Comparison of ENCODE assay signal across 10 cellular contexts in the genomic region with DNA sequence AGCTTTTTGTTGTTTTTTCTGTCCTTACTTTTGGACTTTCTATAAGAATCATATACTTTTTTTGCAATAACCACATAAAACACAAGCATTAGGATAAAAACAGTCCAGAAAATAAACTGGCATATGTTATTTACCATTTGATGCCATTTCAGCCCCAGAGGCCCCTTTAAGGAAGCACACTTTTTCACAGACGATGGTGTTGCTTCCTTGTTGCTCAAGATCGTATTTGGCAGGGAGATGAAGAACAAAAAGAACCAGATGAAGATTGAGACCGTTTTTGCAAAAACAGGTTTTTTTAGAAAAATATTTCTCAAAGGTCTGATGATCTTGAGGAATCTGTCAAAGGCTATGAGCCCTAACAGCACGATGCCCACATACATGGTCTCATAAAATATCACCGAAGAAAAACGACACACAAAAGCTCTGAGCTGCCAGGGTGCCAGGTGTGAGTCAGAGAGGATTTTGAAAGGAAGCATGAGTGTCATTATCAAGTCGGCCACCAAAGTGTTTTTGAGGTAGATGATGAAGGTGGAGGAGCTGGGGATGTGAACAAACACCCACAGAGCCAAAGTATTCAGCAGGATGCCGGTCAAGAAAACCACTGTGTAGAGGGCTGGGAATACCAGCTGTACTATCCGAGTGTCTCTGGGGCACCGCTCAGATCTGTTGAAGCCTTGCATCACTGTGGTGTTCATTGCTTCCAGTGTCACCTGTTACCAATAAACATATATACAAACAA. TPM values are rescaled to one million over a fixed set of nuclear protein-coding genes. Genes with fewer than 3 reads are reported as not detected.
DNase-seq lines count a peak whose midpoint lies in the region; ATAC-seq and TF ChIP-seq lines count a peak whose summit lies in the region.
"Had no signal": no experiment of that assay in that cellular context is flagged by ENCODE, and none has a peak within 500 bp of the region (broad histone marks: within the 10 kb centered on the region; RNA-seq: fewer than 3 reads in every experiment).

No MANE protein-coding gene starts in this region.

- H3K27ac Mint-ChIP-seq in Calu3 (ENCODE audit: unreplicated experiment) = peak overlapping the region; percentile 46

- DNase-seq in Calu3 (peak; percentile 24), MV-4-11 (lab: John Stamatoyannopoulos, UW) (peak; percentile 22), breast epithelium (ENCODE audit: low spot score in 2 of 2) (peak in 1 of 2 donors; percentile 22), NCI-H526 treated with DMSO at 0.1 percent for 48 hours (lab: John Stamatoyannopoulos, UW) (no peak), iPS-NIHi7 (ENCODE audit: extremely low spot score) (no peak), NCI-H146 treated with DMSO at 0.1 percent for 48 hours (lab: John Stamatoyannopoulos, UW; ENCODE audit: unreplicated experiment) (no peak)

- peak overlapping the region; percentile 16 to 27 for H3K27ac ChIP-seq in breast epithelium

- CTCF ChIA-PET in Calu3 (lab: Charles Lee) = interaction anchor here (0.6 to 2.1 kb wide), 14 partner anchors 12 to 1937 kb away, joined by 3 to 27 read pairs (median 4); a partner anchor contains a TSS

- H3K4me3 ChIP-seq in breast epithelium (peak overlapping the region; percentile 19 to 39 (median 34)), mucosa of stomach (ENCODE audit: low read length) (no peak overlapping the region)

- peaks cover 10% of the 10 kb centered on the region for H3K4me1 Mint-ChIP-seq in Calu3 (ENCODE audit: low read depth, unreplicated experiment)

- H3K36me3 ChIP-seq in breast epithelium (no peaks in the 10 kb centered on the region), mucosa of stomach (ENCODE audit: control insufficient read depth, insufficient read depth, low read length) (no peaks in the 10 kb centered on the region)

- intact Hi-C loops in Calu3 (cut with micrococcal nuclease; ENCODE audit: unreplicated experiment) (no loop called here), breast epithelium (cut with DNase I; ENCODE audit: low total_unique reads) (loop anchor here (10.0 kb wide), 1 partner anchor 1156 kb away; no protein-coding TSS in a partner anchor)

- no peaks in the 10 kb centered on the region for H3K36me3 Mint-ChIP-seq in Calu3 (ENCODE audit: insufficient read depth, unreplicated experiment)

- H3K27me3 Mint-ChIP-seq in Calu3 (ENCODE audit: unreplicated experiment) = no peaks in the 10 kb centered on the region

- TF ChIP-seq CTCF in Calu3 (IDR thresholded peaks at IDR 0.05; ENCODE audit: unreplicated experiment) (no peak), breast epithelium (IDR thresholded peaks at IDR 0.05) (no peak)

- no peaks in the 10 kb centered on the region for H3K9me3 Mint-ChIP-seq in Calu3 (ENCODE audit: low read depth, unreplicated experiment)

- no peaks in the 10 kb centered on the region for H3K27me3 ChIP-seq in breast epithelium
- no peaks in the 10 kb centered on the region for H3K27me3 ChIP-seq in mucosa of stomach (ENCODE audit: control insufficient read depth, insufficient read depth, low read length)

- H3K9me3 ChIP-seq in breast epithelium (no peaks in the 10 kb centered on the region), mucosa of stomach (ENCODE audit: control insufficient read depth, low read length) (no peaks in the 10 kb centered on the region)

- ATAC-seq in HG03139 (IDR thresholded peaks at IDR 0.05; ENCODE audit: unreplicated experiment) = no peak

- peak overlapping the region; percentile 2 for H3K9ac ChIP-seq in mucosa of stomach (ENCODE audit: low read length)

- H3K4me3 Mint-ChIP-seq in Calu3 (ENCODE audit: low read depth, unreplicated experiment) = peak overlapping the region; percentile 27

- no peak for TF ChIP-seq POLR2A in breast epithelium (IDR thresholded peaks at IDR 0.05)

- H3K4me1 ChIP-seq in breast epithelium (no peaks in the 10 kb centered on the region), mucosa of stomach (ENCODE audit: control insufficient read depth, insufficient read depth, low read length) (no peaks in the 10 kb centered on the region)

- BruUV-seq in Calu3 (replicated peaks; lab: Mats Ljungman, UMichigan) = no TSS peak

RNA-seq across cellular contexts. Expression of a gene that starts 0.9 kb away (rescaled TPM):
- total RNA-seq in Calu3 (2022) = not detected in 2 replicates
- total RNA-seq in breast epithelium = 1 to 10 TPM in 2 of 3 donors, under 1 TPM in 1; 0.98 to 6.9 (median 2.5) TPM
- total RNA-seq: dermis microvascular lymphatic vessel endothelial cell, SK-MEL-5 had no signal

RNA-seq across cellular contexts. Expression of a gene that starts 11.8 kb away (rescaled TPM):
- 1.2 and 1.5 TPM in 2 replicates for total RNA-seq in Calu3 (2022)
- total RNA-seq in breast epithelium = 1 to 10 TPM in 2 of 3 donors, not detected in 1; 2.6 to 3.4 TPM
- total RNA-seq: SK-MEL-5 had no signal

RNA-seq across cellular contexts. Expression of a gene that starts 50.1 kb away (rescaled TPM):
- total RNA-seq in Calu3 (2022) (not detected in 2 replicates), breast epithelium (1 to 10 TPM; 1.9 to 8.5 (median 3.3) TPM)
- total RNA-seq: dermis microvascular lymphatic vessel endothelial cell, SK-MEL-5 had no signal

RNA-seq across cellular contexts. Expression of a gene that starts 56.1 kb away (rescaled TPM):
- total RNA-seq in Calu3 (2022) (not detected in 2 replicates), breast epithelium (1 to 10 TPM; 3.6 to 9.0 (median 3.7) TPM)
- total RNA-seq: dermis microvascular lymphatic vessel endothelial cell, SK-MEL-5 had no signal

Comparison
In these comparisons a context has a peak if more than half of its experiments do, and no peak if none do; other contexts are left out.
1. DNase-seq: peak in Calu3 (single experiment) and MV-4-11 (single experiment); none in NCI-H526 treated with DMSO at 0.1 percent for 48 hours (single experiment), iPS-NIHi7 (single experiment) and NCI-H146 treated with DMSO at 0.1 percent for 48 hours (single experiment).